In the genomic region with DNA sequence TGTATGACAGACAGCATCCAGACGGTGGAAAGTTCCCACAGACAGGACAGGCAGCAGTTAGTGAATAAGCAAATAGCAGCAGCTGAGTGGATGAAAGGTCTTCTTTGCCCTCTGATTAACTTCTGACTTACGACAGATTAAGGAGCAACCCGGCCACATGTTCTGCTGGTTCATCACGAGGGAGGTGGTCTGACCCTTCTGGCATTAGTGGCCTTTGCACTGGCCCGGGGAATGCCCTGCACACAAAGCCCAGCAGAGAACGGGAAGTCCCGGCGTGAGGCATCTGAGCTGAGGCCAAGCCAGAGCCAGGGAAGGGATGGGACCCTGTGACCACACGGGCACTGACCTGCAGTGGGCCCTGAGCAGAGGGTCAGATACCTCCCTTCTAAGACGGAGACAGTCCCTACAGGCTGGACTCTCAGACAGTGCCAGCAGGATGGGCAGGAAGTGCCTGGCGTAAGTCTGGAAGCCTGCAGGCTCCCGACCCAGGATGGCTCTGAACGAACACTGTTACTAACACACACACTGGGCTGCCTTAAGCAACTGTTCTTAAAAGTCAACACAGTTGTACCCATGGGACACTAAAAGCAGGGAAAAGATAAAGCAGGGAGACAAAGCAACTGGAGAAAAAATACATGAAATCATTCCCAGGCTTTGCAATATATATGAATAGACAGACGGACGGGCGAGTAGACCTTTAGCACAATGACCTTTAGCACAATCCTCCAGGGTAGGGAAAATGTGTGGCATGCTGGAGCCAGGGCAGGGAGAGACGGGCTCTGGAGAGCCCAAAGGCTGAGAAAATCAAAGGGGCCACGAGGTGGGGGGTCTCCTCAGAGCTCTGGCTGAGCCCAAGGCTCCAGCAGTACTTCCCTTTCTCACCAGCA, we compare ENCODE assay signal across 11 cellular contexts. TPM values are rescaled to one million over a fixed set of nuclear protein-coding genes. Genes with fewer than 3 reads are reported as not detected.
DNase-seq lines count a peak whose midpoint lies in the region; ATAC-seq and TF ChIP-seq lines count a peak whose summit lies in the region.
"Had no signal": no experiment of that assay in that cellular context is flagged by ENCODE, and none has a peak within 500 bp of the region (broad histone marks: within the 10 kb centered on the region; RNA-seq: fewer than 3 reads in every experiment).

No MANE protein-coding gene starts in this region.

- H3K36me3 Mint-ChIP-seq in activated CD4-positive, alpha-beta memory T cell treated with anti-CD3 and anti-CD28 coated beads, Interleukin-2, amount 10 ng/mL, durations not matched to agents 7 days and 5 days (ENCODE audit: low read depth): peaks cover 70% of the 10 kb centered on the region
- H3K36me3 Mint-ChIP-seq in activated CD4-positive, alpha-beta memory T cell treated with anti-CD3 and anti-CD28 coated beads for 36 hours: peaks cover 27% of the 10 kb centered on the region
- H3K36me3 Mint-ChIP-seq in chondrocyte (ENCODE audit: low read depth): peaks cover 6% of the 10 kb centered on the region

- peaks cover 78% of the 10 kb centered on the region for H3K4me1 Mint-ChIP-seq in activated CD4-positive, alpha-beta memory T cell treated with anti-CD3 and anti-CD28 coated beads, Interleukin-2, amount 10 ng/mL, durations not matched to agents 7 days and 5 days
- H3K4me1 Mint-ChIP-seq in activated CD4-positive, alpha-beta memory T cell treated with anti-CD3 and anti-CD28 coated beads for 36 hours (ENCODE audit: low read depth): peaks cover 64% of the 10 kb centered on the region
- H3K4me1 Mint-ChIP-seq in chondrocyte (ENCODE audit: low read depth): peaks cover 42% of the 10 kb centered on the region

- DNase-seq in activated CD4-positive, alpha-beta memory T cell treated with anti-CD3 and anti-CD28 coated beads, Interleukin-2, amount 10 ng/mL, durations not matched to agents 7 days and 5 days: no peak
- no peak for DNase-seq in activated CD4-positive, alpha-beta memory T cell treated with anti-CD3 and anti-CD28 coated beads for 36 hours
- DNase-seq in chondrocyte (ENCODE audit: low spot score): no peak
- no peak for DNase-seq in cerebellar nuclear complex (lab: John Stamatoyannopoulos, UW)
- DNase-seq: effector CD8-positive, alpha-beta T cell; NCI-H187 treated with DMSO at 0.1 percent for 48 hours; uterus had no signal

- POLR2A ChIA-PET in activated CD4-positive, alpha-beta memory T cell treated with anti-CD3 and anti-CD28 coated beads, Interleukin-2, amount 10 ng/mL, durations not matched to agents 7 days and 5 days (lab: Charles Lee): no interaction called here
- POLR2A ChIA-PET in activated CD4-positive, alpha-beta memory T cell treated with anti-CD3 and anti-CD28 coated beads for 36 hours (lab: Charles Lee): no interaction called here

- H3K27me3 ChIP-seq in liver (ENCODE audit: control insufficient read depth in 4 of 4, insufficient read depth in 4 of 4, low read length in 3 of 4) (no peaks in the 10 kb centered on the region), subcutaneous abdominal adipose tissue (ENCODE audit: control insufficient read depth in 5 of 5, insufficient read depth in 4 of 5, low read length in 5 of 5) (no peaks in the 10 kb centered on the region)
- H3K27me3 ChIP-seq: uterus had no signal

- H3K4me3 Mint-ChIP-seq in activated CD4-positive, alpha-beta memory T cell treated with anti-CD3 and anti-CD28 coated beads, Interleukin-2, amount 10 ng/mL, durations not matched to agents 7 days and 5 days: no peak overlapping the region
- no peak overlapping the region for H3K4me3 Mint-ChIP-seq in activated CD4-positive, alpha-beta memory T cell treated with anti-CD3 and anti-CD28 coated beads for 36 hours
- H3K4me3 Mint-ChIP-seq in chondrocyte (ENCODE audit: unreplicated experiment): no peak overlapping the region

- intact Hi-C loops in activated CD4-positive, alpha-beta memory T cell treated with anti-CD3 and anti-CD28 coated beads for 36 hours (cut with micrococcal nuclease): no loop called here

- ATAC-seq in GM21390 (IDR thresholded peaks at IDR 0.05; ENCODE audit: unreplicated experiment) (no peak), GM19455 (IDR thresholded peaks at IDR 0.05; ENCODE audit: unreplicated experiment) (no peak)

- H3K27ac ChIP-seq in liver (ENCODE audit: low read depth in 1 of 2, low read length in 2 of 2): peak overlapping the region; percentile 84 to 89
- H3K27ac ChIP-seq in subcutaneous abdominal adipose tissue (ENCODE audit: low read depth, low read length): peak overlapping the region; percentile 99
- H3K27ac ChIP-seq: uterus had no signal

- H3K4me3 ChIP-seq in liver (ENCODE audit: low read depth in 1 of 3, low read length in 3 of 3) (peak overlapping the region; percentile 59 to 84 (median 60)), subcutaneous abdominal adipose tissue (ENCODE audit: low read depth in 1 of 5, low read length in 5 of 5) (peak overlapping the region; percentile 54 to 69 (median 60))
- H3K4me3 ChIP-seq: uterus had no signal

- H3K9me3 Mint-ChIP-seq in activated CD4-positive, alpha-beta memory T cell treated with anti-CD3 and anti-CD28 coated beads, Interleukin-2, amount 10 ng/mL, durations not matched to agents 7 days and 5 days: no peaks in the 10 kb centered on the region
- H3K9me3 Mint-ChIP-seq in activated CD4-positive, alpha-beta memory T cell treated with anti-CD3 and anti-CD28 coated beads for 36 hours: no peaks in the 10 kb centered on the region
- no peaks in the 10 kb centered on the region for H3K9me3 Mint-ChIP-seq in chondrocyte (ENCODE audit: low read depth)

- peak overlapping the region; percentile 31 for H3K27ac Mint-ChIP-seq in activated CD4-positive, alpha-beta memory T cell treated with anti-CD3 and anti-CD28 coated beads, Interleukin-2, amount 10 ng/mL, durations not matched to agents 7 days and 5 days
- H3K27ac Mint-ChIP-seq in activated CD4-positive, alpha-beta memory T cell treated with anti-CD3 and anti-CD28 coated beads for 36 hours: no peak overlapping the region
- H3K27ac Mint-ChIP-seq in chondrocyte (ENCODE audit: unreplicated experiment): peak overlapping the region; percentile 82

- TF ChIP-seq CTCF in chondrocyte (IDR thresholded peaks at IDR 0.05) (no peak), liver (IDR thresholded peaks at IDR 0.05; ENCODE audit: low read depth, low read length, missing input control) (no peak)

- H3K4me1 ChIP-seq in liver (ENCODE audit: control insufficient read depth in 4 of 4, insufficient read depth in 4 of 4, low read length in 3 of 4) (peaks cover 25 to 66% (median 55%) of the 10 kb centered on the region in 4 donors), subcutaneous abdominal adipose tissue (ENCODE audit: control insufficient read depth in 5 of 5, insufficient read depth in 5 of 5, low read length in 5 of 5) (peaks cover 7 to 93% (median 81%) of the 10 kb centered on the region in 5 donors)
- H3K4me1 ChIP-seq: uterus had no signal

- no peaks in the 10 kb centered on the region for H3K9me3 ChIP-seq in liver (ENCODE audit: control insufficient read depth in 4 of 4, low read length in 3 of 4)
- no peaks in the 10 kb centered on the region for H3K9me3 ChIP-seq in subcutaneous abdominal adipose tissue (ENCODE audit: control insufficient read depth in 5 of 5, low read length in 5 of 5)
- H3K9me3 ChIP-seq: uterus had no signal

- H3K9ac ChIP-seq in liver (ENCODE audit: low read depth in 1 of 2, low read length in 2 of 2) (peak overlapping the region; percentile 79 to 91), subcutaneous abdominal adipose tissue (ENCODE audit: low read length in 5 of 5) (peak overlapping the region; percentile 74 to 97 (median 81))

- no peaks in the 10 kb centered on the region for H3K27me3 Mint-ChIP-seq in activated CD4-positive, alpha-beta memory T cell treated with anti-CD3 and anti-CD28 coated beads, Interleukin-2, amount 10 ng/mL, durations not matched to agents 7 days and 5 days
- H3K27me3 Mint-ChIP-seq in activated CD4-positive, alpha-beta memory T cell treated with anti-CD3 and anti-CD28 coated beads for 36 hours: no peaks in the 10 kb centered on the region
- no peaks in the 10 kb centered on the region for H3K27me3 Mint-ChIP-seq in chondrocyte (ENCODE audit: low read depth)

- H3K36me3 ChIP-seq in liver (ENCODE audit: control insufficient read depth in 4 of 4, insufficient read depth in 3 of 4, low read depth in 1 of 4, low read length in 3 of 4) (peaks cover 0 to 3% (median 0%) of the 10 kb centered on the region in 4 donors), subcutaneous abdominal adipose tissue (ENCODE audit: control insufficient read depth in 5 of 5, insufficient read depth in 5 of 5, low read length in 5 of 5) (peaks cover 0 to 36% (median 16%) of the 10 kb centered on the region in 5 donors)
- H3K36me3 ChIP-seq: uterus had no signal

- CTCF ChIA-PET in activated CD4-positive, alpha-beta memory T cell treated with anti-CD3 and anti-CD28 coated beads, Interleukin-2, amount 10 ng/mL, durations not matched to agents 7 days and 5 days (lab: Charles Lee): interaction anchor here (0.7 to 1.0 kb wide), 2 partner anchors 52 to 985 kb away, joined by 3 read pairs; no protein-coding TSS in a partner anchor
- CTCF ChIA-PET in activated CD4-positive, alpha-beta memory T cell treated with anti-CD3 and anti-CD28 coated beads for 36 hours (lab: Charles Lee): no interaction called here

- peak; percentile 17 to 19 for TF ChIP-seq RAD21 in liver (IDR thresholded peaks at IDR 0.05)

- WGBS in liver: 23% methylated on average over 18 of the region's 18 CpGs

TF ChIP-seq in liver, 16 proteins besides CTCF, POLR2A, EP300 and RAD21 (continues in another document):
- peak; percentile 99 for TF ChIP-seq SP1 (IDR thresholded peaks at IDR 0.05)

RNA-seq across cellular contexts. Expression of a gene that starts 6.3 kb away (rescaled TPM):
- 10 to 100 TPM; 39.2 to 40.7 TPM for total RNA-seq in activated CD4-positive, alpha-beta memory T cell treated with anti-CD3 and anti-CD28 coated beads, Interleukin-2, amount 10 ng/mL, durations not matched to agents 7 days and 5 days
- 10 to 100 TPM; 32.6 to 32.8 TPM for total RNA-seq in activated CD4-positive, alpha-beta memory T cell treated with anti-CD3 and anti-CD28 coated beads for 36 hours
- total RNA-seq in chondrocyte (43.7 to 46.9 TPM (median 46.4 TPM) in 3 replicates), liver (10 to 100 TPM; 21.2 to 82.8 TPM)
- polyA plus RNA-seq in liver: 10 to 100 TPM; 37.6 to 42.6 TPM

RNA-seq across cellular contexts. Expression of a gene that starts 43.5 kb away (rescaled TPM):
- total RNA-seq in activated CD4-positive, alpha-beta memory T cell treated with anti-CD3 and anti-CD28 coated beads, Interleukin-2, amount 10 ng/mL, durations not matched to agents 7 days and 5 days: 10 to 100 TPM; 53.1 to 53.9 TPM
- total RNA-seq in activated CD4-positive, alpha-beta memory T cell treated with anti-CD3 and anti-CD28 coated beads for 36 hours: 10 to 100 TPM; 23.6 to 24.3 TPM
- total RNA-seq in chondrocyte: 10.1 to 29.4 TPM (median 28.6 TPM) in 3 replicates
- total RNA-seq in liver: 10 to 100 TPM in 1 of 2 donors, 1 to 10 TPM in 1; 2.9 to 15.1 TPM
- polyA plus RNA-seq in liver: 10 to 100 TPM in 1 of 2 donors, 1 to 10 TPM in 1; 5.0 to 12.8 TPM
